1 cellular context compared by ENCODE assay signal in the genomic region with DNA sequence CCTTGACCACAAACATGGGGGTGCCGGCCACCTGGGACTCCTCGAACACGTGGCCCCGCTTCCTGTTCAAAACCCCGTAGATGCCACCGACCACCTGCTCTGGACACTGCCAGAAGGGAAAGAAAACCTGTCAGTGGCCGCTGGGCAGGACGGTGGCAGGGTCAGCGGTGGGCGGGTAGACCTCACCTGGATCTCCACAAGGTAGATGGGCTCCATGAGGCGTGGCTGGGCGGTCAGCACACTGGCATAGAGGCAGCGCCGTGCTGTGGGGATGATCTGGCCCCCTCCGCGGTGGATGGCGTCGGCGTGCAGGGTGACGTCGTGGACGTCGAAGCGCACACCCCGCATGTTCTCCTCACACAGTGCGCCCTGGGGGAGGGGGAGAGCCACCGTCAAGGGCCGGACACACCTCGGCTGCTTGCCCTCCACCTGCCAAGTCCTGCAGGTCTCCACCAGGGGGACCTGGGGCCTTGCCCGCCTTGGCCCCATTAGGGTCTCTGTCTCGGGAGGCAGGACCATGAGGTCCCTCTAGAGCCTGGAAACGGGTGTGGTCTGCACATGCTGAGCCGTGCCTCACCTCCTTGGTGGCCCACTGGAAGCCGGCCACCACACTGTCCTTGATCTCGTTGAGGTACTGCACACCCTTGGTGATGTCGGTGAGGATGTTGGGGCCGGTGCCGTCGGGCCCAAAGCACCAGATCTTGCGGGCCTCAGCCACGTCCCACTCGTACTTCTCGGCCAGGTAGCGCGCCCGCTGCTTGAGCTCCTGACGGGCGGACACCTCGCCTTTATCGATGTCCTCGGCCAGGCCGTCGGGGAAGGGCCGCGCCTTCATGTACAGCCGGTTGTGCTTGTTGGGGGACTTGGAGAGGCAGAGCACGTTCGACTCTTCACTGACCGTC.
TF ChIP-seq lines count a peak whose summit lies in the region.

No MANE protein-coding gene starts in this region.

TF ChIP-seq in K562, 482 proteins besides CTCF, POLR2A, EP300 and RAD21 (continued from another document):
- TF ChIP-seq, protein P1, sequence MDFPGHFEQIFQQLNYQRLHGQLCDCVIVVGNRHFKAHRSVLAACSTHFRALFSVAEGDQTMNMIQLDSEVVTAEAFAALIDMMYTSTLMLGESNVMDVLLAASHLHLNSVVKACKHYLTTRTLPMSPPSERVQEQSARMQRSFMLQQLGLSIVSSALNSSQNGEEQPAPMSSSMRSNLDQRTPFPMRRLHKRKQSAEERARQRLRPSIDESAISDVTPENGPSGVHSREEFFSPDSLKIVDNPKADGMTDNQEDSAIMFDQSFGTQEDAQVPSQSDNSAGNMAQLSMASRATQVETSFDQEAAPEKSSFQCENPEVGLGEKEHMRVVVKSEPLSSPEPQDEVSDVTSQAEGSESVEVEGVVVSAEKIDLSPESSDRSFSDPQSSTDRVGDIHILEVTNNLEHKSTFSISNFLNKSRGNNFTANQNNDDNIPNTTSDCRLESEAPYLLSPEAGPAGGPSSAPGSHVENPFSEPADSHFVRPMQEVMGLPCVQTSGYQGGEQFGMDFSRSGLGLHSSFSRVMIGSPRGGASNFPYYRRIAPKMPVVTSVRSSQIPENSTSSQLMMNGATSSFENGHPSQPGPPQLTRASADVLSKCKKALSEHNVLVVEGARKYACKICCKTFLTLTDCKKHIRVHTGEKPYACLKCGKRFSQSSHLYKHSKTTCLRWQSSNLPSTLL (IDR thresholded peaks at IDR 0.05): no peak
- TF ChIP-seq BRCA1 (IDR thresholded peaks at IDR 0.05): no peak
- no peak for TF ChIP-seq BRCA1 (CRISPR knock-in tag; IDR thresholded peaks at IDR 0.05)
- TF ChIP-seq, protein P2, sequence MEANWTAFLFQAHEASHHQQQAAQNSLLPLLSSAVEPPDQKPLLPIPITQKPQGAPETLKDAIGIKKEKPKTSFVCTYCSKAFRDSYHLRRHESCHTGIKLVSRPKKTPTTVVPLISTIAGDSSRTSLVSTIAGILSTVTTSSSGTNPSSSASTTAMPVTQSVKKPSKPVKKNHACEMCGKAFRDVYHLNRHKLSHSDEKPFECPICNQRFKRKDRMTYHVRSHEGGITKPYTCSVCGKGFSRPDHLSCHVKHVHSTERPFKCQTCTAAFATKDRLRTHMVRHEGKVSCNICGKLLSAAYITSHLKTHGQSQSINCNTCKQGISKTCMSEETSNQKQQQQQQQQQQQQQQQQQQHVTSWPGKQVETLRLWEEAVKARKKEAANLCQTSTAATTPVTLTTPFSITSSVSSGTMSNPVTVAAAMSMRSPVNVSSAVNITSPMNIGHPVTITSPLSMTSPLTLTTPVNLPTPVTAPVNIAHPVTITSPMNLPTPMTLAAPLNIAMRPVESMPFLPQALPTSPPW (CRISPR knock-in tag; IDR thresholded peaks at IDR 0.05): no peak
- no peak for TF ChIP-seq EZH2 (IDR thresholded peaks at IDR 0.05; ENCODE audit: borderline replicate concordance, low read depth, low read length)
- TF ChIP-seq CREB1 (IDR thresholded peaks at IDR 0.05): peak; percentile 40; the same call in 1 of the 2 replicates
- TF ChIP-seq CREB1 (CRISPR knock-in tag; IDR thresholded peaks at IDR 0.05): peak; percentile 28; the same call in 1 of the 2 replicates
- peak; percentile 5; the same call in 1 of the 2 replicates for TF ChIP-seq SAFB (IDR thresholded peaks at IDR 0.05; ENCODE audit: borderline replicate concordance, low read depth, low read length)
- TF ChIP-seq ZNF174 (CRISPR knock-in tag; IDR thresholded peaks at IDR 0.05): no peak
- TF ChIP-seq POLR2G (IDR thresholded peaks at IDR 0.05; ENCODE audit: low read depth, low read length): peak; percentile 70
- TF ChIP-seq EWSR1 (IDR thresholded peaks at IDR 0.05; ENCODE audit: borderline replicate concordance, low read depth, partially characterized antibody): no peak
- no peak for TF ChIP-seq JUNB (CRISPR knock-in tag; conservative IDR thresholded peaks at IDR 0.05)
- no peak for TF ChIP-seq MAFK (IDR thresholded peaks at IDR 0.05; ENCODE audit: low read length)
- no peak; a peak in 1 of 4 replicates for TF ChIP-seq KDM1A (IDR thresholded peaks at IDR 0.05)
- peak; percentile 47; the same call in 1 of the 2 replicates for TF ChIP-seq POLR2AphosphoS2 (IDR thresholded peaks at IDR 0.05; ENCODE audit: low read length)
- no peak for TF ChIP-seq MEF2A (IDR thresholded peaks at IDR 0.05; ENCODE audit: control insufficient read depth, low read depth, low read length)
- TF ChIP-seq HNRNPUL1 (IDR thresholded peaks at IDR 0.05; ENCODE audit: low read length): no peak
- TF ChIP-seq SMARCC2 (IDR thresholded peaks at IDR 0.05; ENCODE audit: low read depth): no peak
- no peak for TF ChIP-seq ARID1B (IDR thresholded peaks at IDR 0.05)
- TF ChIP-seq, protein P3, sequence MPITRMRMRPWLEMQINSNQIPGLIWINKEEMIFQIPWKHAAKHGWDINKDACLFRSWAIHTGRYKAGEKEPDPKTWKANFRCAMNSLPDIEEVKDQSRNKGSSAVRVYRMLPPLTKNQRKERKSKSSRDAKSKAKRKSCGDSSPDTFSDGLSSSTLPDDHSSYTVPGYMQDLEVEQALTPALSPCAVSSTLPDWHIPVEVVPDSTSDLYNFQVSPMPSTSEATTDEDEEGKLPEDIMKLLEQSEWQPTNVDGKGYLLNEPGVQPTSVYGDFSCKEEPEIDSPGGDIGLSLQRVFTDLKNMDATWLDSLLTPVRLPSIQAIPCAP (CRISPR knock-in tag; IDR thresholded peaks at IDR 0.05; ENCODE audit: borderline replicate concordance): no peak
- no peak for TF ChIP-seq CHD1 (IDR thresholded peaks at IDR 0.05; ENCODE audit: low read length)
- no peak for TF ChIP-seq EHMT2 (IDR thresholded peaks at IDR 0.05)
- TF ChIP-seq, protein P4, sequence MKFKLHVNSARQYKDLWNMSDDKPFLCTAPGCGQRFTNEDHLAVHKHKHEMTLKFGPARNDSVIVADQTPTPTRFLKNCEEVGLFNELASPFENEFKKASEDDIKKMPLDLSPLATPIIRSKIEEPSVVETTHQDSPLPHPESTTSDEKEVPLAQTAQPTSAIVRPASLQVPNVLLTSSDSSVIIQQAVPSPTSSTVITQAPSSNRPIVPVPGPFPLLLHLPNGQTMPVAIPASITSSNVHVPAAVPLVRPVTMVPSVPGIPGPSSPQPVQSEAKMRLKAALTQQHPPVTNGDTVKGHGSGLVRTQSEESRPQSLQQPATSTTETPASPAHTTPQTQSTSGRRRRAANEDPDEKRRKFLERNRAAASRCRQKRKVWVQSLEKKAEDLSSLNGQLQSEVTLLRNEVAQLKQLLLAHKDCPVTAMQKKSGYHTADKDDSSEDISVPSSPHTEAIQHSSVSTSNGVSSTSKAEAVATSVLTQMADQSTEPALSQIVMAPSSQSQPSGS (CRISPR knock-in tag; IDR thresholded peaks at IDR 0.05): no peak
- TF ChIP-seq, protein P5, sequence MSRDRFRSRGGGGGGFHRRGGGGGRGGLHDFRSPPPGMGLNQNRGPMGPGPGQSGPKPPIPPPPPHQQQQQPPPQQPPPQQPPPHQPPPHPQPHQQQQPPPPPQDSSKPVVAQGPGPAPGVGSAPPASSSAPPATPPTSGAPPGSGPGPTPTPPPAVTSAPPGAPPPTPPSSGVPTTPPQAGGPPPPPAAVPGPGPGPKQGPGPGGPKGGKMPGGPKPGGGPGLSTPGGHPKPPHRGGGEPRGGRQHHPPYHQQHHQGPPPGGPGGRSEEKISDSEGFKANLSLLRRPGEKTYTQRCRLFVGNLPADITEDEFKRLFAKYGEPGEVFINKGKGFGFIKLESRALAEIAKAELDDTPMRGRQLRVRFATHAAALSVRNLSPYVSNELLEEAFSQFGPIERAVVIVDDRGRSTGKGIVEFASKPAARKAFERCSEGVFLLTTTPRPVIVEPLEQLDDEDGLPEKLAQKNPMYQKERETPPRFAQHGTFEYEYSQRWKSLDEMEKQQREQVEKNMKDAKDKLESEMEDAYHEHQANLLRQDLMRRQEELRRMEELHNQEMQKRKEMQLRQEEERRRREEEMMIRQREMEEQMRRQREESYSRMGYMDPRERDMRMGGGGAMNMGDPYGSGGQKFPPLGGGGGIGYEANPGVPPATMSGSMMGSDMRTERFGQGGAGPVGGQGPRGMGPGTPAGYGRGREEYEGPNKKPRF (IDR thresholded peaks at IDR 0.05; ENCODE audit: low read depth, low read length): no peak
- TF ChIP-seq PRMT5 (CRISPR knock-in tag; IDR thresholded peaks at IDR 0.05): no peak
- TF ChIP-seq, protein P6, sequence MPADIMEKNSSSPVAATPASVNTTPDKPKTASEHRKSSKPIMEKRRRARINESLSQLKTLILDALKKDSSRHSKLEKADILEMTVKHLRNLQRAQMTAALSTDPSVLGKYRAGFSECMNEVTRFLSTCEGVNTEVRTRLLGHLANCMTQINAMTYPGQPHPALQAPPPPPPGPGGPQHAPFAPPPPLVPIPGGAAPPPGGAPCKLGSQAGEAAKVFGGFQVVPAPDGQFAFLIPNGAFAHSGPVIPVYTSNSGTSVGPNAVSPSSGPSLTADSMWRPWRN (IDR thresholded peaks at IDR 0.05; ENCODE audit: low read depth): no peak
- TF ChIP-seq, protein P7, sequence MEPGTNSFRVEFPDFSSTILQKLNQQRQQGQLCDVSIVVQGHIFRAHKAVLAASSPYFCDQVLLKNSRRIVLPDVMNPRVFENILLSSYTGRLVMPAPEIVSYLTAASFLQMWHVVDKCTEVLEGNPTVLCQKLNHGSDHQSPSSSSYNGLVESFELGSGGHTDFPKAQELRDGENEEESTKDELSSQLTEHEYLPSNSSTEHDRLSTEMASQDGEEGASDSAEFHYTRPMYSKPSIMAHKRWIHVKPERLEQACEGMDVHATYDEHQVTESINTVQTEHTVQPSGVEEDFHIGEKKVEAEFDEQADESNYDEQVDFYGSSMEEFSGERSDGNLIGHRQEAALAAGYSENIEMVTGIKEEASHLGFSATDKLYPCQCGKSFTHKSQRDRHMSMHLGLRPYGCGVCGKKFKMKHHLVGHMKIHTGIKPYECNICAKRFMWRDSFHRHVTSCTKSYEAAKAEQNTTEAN (CRISPR knock-in tag; IDR thresholded peaks at IDR 0.05): no peak
- TF ChIP-seq HDAC3 (IDR thresholded peaks at IDR 0.05; ENCODE audit: borderline replicate concordance, partially characterized antibody): no peak
- TF ChIP-seq, protein P8, sequence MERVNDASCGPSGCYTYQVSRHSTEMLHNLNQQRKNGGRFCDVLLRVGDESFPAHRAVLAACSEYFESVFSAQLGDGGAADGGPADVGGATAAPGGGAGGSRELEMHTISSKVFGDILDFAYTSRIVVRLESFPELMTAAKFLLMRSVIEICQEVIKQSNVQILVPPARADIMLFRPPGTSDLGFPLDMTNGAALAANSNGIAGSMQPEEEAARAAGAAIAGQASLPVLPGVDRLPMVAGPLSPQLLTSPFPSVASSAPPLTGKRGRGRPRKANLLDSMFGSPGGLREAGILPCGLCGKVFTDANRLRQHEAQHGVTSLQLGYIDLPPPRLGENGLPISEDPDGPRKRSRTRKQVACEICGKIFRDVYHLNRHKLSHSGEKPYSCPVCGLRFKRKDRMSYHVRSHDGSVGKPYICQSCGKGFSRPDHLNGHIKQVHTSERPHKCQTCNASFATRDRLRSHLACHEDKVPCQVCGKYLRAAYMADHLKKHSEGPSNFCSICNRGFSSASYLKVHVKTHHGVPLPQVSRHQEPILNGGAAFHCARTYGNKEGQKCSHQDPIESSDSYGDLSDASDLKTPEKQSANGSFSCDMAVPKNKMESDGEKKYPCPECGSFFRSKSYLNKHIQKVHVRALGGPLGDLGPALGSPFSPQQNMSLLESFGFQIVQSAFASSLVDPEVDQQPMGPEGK (CRISPR knock-in tag; IDR thresholded peaks at IDR 0.05; ENCODE audit: borderline replicate concordance): no peak
- TF ChIP-seq, protein P9, sequence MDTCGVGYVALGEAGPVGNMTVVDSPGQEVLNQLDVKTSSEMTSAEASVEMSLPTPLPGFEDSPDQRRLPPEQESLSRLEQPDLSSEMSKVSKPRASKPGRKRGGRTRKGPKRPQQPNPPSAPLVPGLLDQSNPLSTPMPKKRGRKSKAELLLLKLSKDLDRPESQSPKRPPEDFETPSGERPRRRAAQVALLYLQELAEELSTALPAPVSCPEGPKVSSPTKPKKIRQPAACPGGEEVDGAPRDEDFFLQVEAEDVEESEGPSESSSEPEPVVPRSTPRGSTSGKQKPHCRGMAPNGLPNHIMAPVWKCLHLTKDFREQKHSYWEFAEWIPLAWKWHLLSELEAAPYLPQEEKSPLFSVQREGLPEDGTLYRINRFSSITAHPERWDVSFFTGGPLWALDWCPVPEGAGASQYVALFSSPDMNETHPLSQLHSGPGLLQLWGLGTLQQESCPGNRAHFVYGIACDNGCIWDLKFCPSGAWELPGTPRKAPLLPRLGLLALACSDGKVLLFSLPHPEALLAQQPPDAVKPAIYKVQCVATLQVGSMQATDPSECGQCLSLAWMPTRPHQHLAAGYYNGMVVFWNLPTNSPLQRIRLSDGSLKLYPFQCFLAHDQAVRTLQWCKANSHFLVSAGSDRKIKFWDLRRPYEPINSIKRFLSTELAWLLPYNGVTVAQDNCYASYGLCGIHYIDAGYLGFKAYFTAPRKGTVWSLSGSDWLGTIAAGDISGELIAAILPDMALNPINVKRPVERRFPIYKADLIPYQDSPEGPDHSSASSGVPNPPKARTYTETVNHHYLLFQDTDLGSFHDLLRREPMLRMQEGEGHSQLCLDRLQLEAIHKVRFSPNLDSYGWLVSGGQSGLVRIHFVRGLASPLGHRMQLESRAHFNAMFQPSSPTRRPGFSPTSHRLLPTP (IDR thresholded peaks at IDR 0.05; ENCODE audit: borderline replicate concordance, extremely low read depth, insufficient read length): no peak
- no peak for TF ChIP-seq HEY1 (CRISPR knock-in tag; IDR thresholded peaks at IDR 0.05; ENCODE audit: borderline replicate concordance)
- no peak for TF ChIP-seq RBM17 (IDR thresholded peaks at IDR 0.05; ENCODE audit: borderline replicate concordance, low read depth, low read length)
- TF ChIP-seq NCOR1 (IDR thresholded peaks at IDR 0.05): no peak
